ENCODE assay signal across 16 cellular contexts in the genomic region with DNA sequence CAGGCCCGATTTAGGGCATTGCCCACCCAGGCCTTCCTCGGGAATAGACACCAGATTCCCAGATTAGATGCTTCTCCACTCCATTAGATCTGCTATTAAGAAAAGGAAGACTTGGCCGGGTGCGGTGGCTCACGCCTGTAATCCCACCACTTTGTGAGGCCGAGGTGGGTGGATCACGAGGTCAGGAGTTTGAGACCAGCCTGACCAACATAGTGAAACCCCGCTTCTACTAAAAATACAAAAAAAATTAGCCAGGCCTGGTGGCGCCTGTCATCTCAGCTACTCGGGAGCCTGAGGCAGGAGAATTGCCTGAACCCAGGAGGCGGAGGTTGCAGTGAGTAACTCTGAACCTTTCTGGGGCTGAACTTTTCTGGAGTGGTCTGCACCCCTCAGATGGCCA. TPM values are rescaled to one million over a fixed set of nuclear protein-coding genes. Genes with fewer than 3 reads are reported as not detected.
DNase-seq lines count a peak whose midpoint lies in the region; ATAC-seq and TF ChIP-seq lines count a peak whose summit lies in the region.
"Not testable (repeated sequence)": the region's sequence is repeated elsewhere in the genome, so short reads cannot be mapped to it uniquely, and the experiment has no call there.
"Had no signal": no experiment of that assay in that cellular context is flagged by ENCODE, and none has a peak within 500 bp of the region (broad histone marks: within the 10 kb centered on the region; RNA-seq: fewer than 3 reads in every experiment).

No MANE protein-coding gene starts in this region.

- peak overlapping the region; percentile 25 for H2AFZ ChIP-seq in trophoblast cell (ENCODE audit: insufficient read depth, low read length, poor library complexity)

- H3K9ac ChIP-seq in trophoblast cell (ENCODE audit: low read length); subcutaneous abdominal adipose tissue (ENCODE audit: low read length in 5 of 5): not testable (repeated sequence)

- peak overlapping the region; percentile 18 for H3K4ac ChIP-seq in trophoblast cell (ENCODE audit: low read depth, low read length)

- peak overlapping the region; percentile 50 for H2BK12ac ChIP-seq in trophoblast cell (ENCODE audit: low read length)

- H3K4me2 ChIP-seq in trophoblast cell (ENCODE audit: low read length), result not testable (repeated sequence)

- peak overlapping the region; percentile 79 for H3K14ac ChIP-seq in trophoblast cell (ENCODE audit: low read length)

- not testable (repeated sequence) for H3K4me3 ChIP-seq in heart left ventricle; right atrium auricular region; trophoblast cell (ENCODE audit: low read depth, low read length); sigmoid colon; subcutaneous abdominal adipose tissue (ENCODE audit: low read depth in 1 of 5, low read length in 5 of 5); upper lobe of right lung

- H3K79me1 ChIP-seq in trophoblast cell (ENCODE audit: low read length), result not testable (repeated sequence)

- not testable (repeated sequence) for DNase-seq in heart left ventricle; right atrium auricular region (ENCODE audit: low spot score); trophoblast cell
- peak; percentile 42 for DNase-seq in sigmoid colon
- peak; percentile 25 for DNase-seq in upper lobe of right lung

- TF ChIP-seq EP300 in sigmoid colon (IDR thresholded peaks at IDR 0.05), result not testable (repeated sequence)

- peak overlapping the region; percentile 84 for H2BK120ac ChIP-seq in trophoblast cell (ENCODE audit: insufficient read depth, low read length, poor library complexity)

- not testable (repeated sequence) for TF ChIP-seq CTCF in heart left ventricle (IDR thresholded peaks at IDR 0.05); right atrium auricular region (IDR thresholded peaks at IDR 0.05); sigmoid colon (IDR thresholded peaks at IDR 0.05); upper lobe of right lung (IDR thresholded peaks at IDR 0.05)

- H3K4me1 ChIP-seq in heart left ventricle (peaks cover 7 to 84% (median 49%) of the 10 kb centered on the region in 12 donors), right atrium auricular region (peaks cover 0 to 63% of the 10 kb centered on the region in 2 donors), trophoblast cell (ENCODE audit: control insufficient read depth in 1 of 2, insufficient read depth in 2 of 2, low read length in 2 of 2) (peaks cover 14 to 19% of the 10 kb centered on the region in 2 experiments), sigmoid colon (peaks cover 0 to 35% (median 21%) of the 10 kb centered on the region in 4 donors), subcutaneous abdominal adipose tissue (ENCODE audit: control insufficient read depth in 5 of 5, insufficient read depth in 5 of 5, low read length in 5 of 5) (peaks cover 10 to 42% (median 27%) of the 10 kb centered on the region in 5 donors), upper lobe of right lung (peaks cover 12% of the 10 kb centered on the region)

- not testable (repeated sequence) for H3K9me3 ChIP-seq in heart left ventricle; right atrium auricular region; trophoblast cell (ENCODE audit: insufficient read depth, low read depth, low read length); sigmoid colon; subcutaneous abdominal adipose tissue (ENCODE audit: control insufficient read depth in 5 of 5, low read length in 5 of 5); upper lobe of right lung

- H2BK5ac ChIP-seq in trophoblast cell (ENCODE audit: low read depth, low read length, poor library complexity), result peak overlapping the region; percentile 22

- H3K27me3 ChIP-seq in heart left ventricle; right atrium auricular region; trophoblast cell (ENCODE audit: insufficient read depth, low read length); sigmoid colon; subcutaneous abdominal adipose tissue (ENCODE audit: control insufficient read depth in 5 of 5, insufficient read depth in 4 of 5, low read length in 5 of 5); upper lobe of right lung: not testable (repeated sequence)

- H4K91ac ChIP-seq in trophoblast cell (ENCODE audit: low read depth, low read length), result peak overlapping the region; percentile 31

- WGBS in heart left ventricle, 4 donors, result 88 to 94% (median 92%) methylated on average over 11 of the region's 11 CpGs
- no CpG with 5 or more reads among the region's 11 CpGs for WGBS in trophoblast cell (ENCODE audit: extremely low coverage, insufficient coverage, insufficient read length)
- WGBS in sigmoid colon, 2 donors, result 94 to 95% methylated on average over 11 of the region's 11 CpGs

- H3K23ac ChIP-seq in trophoblast cell (ENCODE audit: low read length), result not testable (repeated sequence)

- intact Hi-C loops in heart left ventricle (cut with DNase I); sigmoid colon (cut with DNase I); upper lobe of right lung (cut with DNase I): not testable (repeated sequence)

- TF ChIP-seq POLR2A in heart left ventricle (IDR thresholded peaks at IDR 0.05); sigmoid colon (IDR thresholded peaks at IDR 0.05): not testable (repeated sequence)

- H3K18ac ChIP-seq in trophoblast cell (ENCODE audit: low read length), result not testable (repeated sequence)

- peak overlapping the region; percentile 23 for H4K8ac ChIP-seq in trophoblast cell (ENCODE audit: low read depth, low read length)

- H4K12ac ChIP-seq in trophoblast cell (ENCODE audit: low read depth, low read length), result peak overlapping the region; percentile 71

- H3K79me2 ChIP-seq in trophoblast cell (ENCODE audit: control insufficient read depth, insufficient read depth, low read length, poor library complexity), result not testable (repeated sequence)

- not testable (repeated sequence) for ATAC-seq in heart left ventricle, upper lobe of right lung

- H2AK5ac ChIP-seq in trophoblast cell (ENCODE audit: low read length), result not testable (repeated sequence)

- H3K36me3 ChIP-seq in heart left ventricle (peaks cover 0 to 45% (median 21%) of the 10 kb centered on the region in 9 donors), right atrium auricular region (peaks cover 28% of the 10 kb centered on the region), sigmoid colon (peaks cover 0 to 21% (median 2%) of the 10 kb centered on the region in 4 donors), subcutaneous abdominal adipose tissue (ENCODE audit: control insufficient read depth in 5 of 5, insufficient read depth in 5 of 5, low read length in 5 of 5) (peaks cover 16 to 32% (median 17%) of the 10 kb centered on the region in 5 donors)
- not testable (repeated sequence) for H3K36me3 ChIP-seq in trophoblast cell (ENCODE audit: control insufficient read depth in 1 of 2, insufficient read depth in 2 of 2, low read length in 2 of 2); upper lobe of right lung

- peak overlapping the region; percentile 3 for H3K27ac ChIP-seq in cingulate gyrus (ENCODE audit: low read depth, low read length)
- H3K27ac ChIP-seq in heart left ventricle, result peak overlapping the region; percentile 23 to 96 (median 87)
- H3K27ac ChIP-seq in right atrium auricular region, result peak overlapping the region; percentile 74 to 95
- H3K27ac ChIP-seq in trophoblast cell (ENCODE audit: low read depth, low read length), result peak overlapping the region; percentile 1
- peak overlapping the region in 1 of 4 donors; percentile 15 for H3K27ac ChIP-seq in sigmoid colon
- peak overlapping the region; percentile 2 for H3K27ac ChIP-seq in subcutaneous abdominal adipose tissue (ENCODE audit: low read depth, low read length)
- not testable (repeated sequence) for H3K27ac ChIP-seq in upper lobe of right lung

RNA-seq across cellular contexts. Expression of a gene that starts 28.8 kb away (rescaled TPM):
- total RNA-seq in heart left ventricle, result 100 to 1,000 TPM; 227 to 413 (median 254) TPM
- polyA plus RNA-seq in heart left ventricle, result 100 to 1,000 TPM; 112 to 245 TPM
- 100 to 1,000 TPM; 174 to 288 TPM for total RNA-seq in right atrium auricular region
- polyA plus RNA-seq in trophoblast cell (2013), result 22.2 and 22.6 TPM in 2 replicates
- 10 to 100 TPM; 24.4 to 36.8 (median 30.0) TPM for total RNA-seq in sigmoid colon
- 10 to 100 TPM in 1 of 3 donors, 1 to 10 TPM in 2; 3.5 to 14.8 (median 7.2) TPM for polyA plus RNA-seq in sigmoid colon
- 79.4 TPM for total RNA-seq in upper lobe of right lung
- polyA plus RNA-seq: CD4-positive, alpha-beta memory T cell had no signal

RNA-seq across cellular contexts. Expression of a gene that starts 47.6 kb away (rescaled TPM):
- not detected for total RNA-seq in heart left ventricle
- not detected for polyA plus RNA-seq in heart left ventricle
- total RNA-seq in right atrium auricular region, result not detected
- 0.15 and 0.25 TPM in 2 replicates for polyA plus RNA-seq in trophoblast cell (2013)
- not detected for total RNA-seq in sigmoid colon
- polyA plus RNA-seq in sigmoid colon, result under 1 TPM in 1 of 3 donors, not detected in 2; 0.23 TPM
- total RNA-seq in upper lobe of right lung, result not detected
- total RNA-seq: A172, A673, Calu3, Daoy, G401, H4, H9 had no signal
- polyA plus RNA-seq: BJ had no signal

RNA-seq across cellular contexts. Expression of a gene that starts 57.2 kb away (rescaled TPM):
- total RNA-seq in heart left ventricle, result 1 to 10 TPM in 6 of 9 donors, under 1 TPM in 3; 0.87 to 2.7 (median 1.7) TPM
- 1 to 10 TPM in 1 of 2 donors, under 1 TPM in 1; 0.42 to 1.0 TPM for polyA plus RNA-seq in heart left ventricle
- total RNA-seq in right atrium auricular region, result 1 to 10 TPM; 1.6 to 2.6 TPM
- polyA plus RNA-seq in trophoblast cell (2013), result 5.0 and 5.6 TPM in 2 replicates
- 10 to 100 TPM; 15.1 to 19.4 (median 17.2) TPM for total RNA-seq in sigmoid colon
- polyA plus RNA-seq in sigmoid colon, result under 1 TPM; 0.23 to 0.63 (median 0.60) TPM
- total RNA-seq in upper lobe of right lung, result 66.4 TPM
- total RNA-seq: G401 had no signal
- polyA plus RNA-seq: CD4-positive, alpha-beta memory T cell had no signal

Comparison
In these comparisons a context has a peak if more than half of its experiments do, and no peak if none do; other contexts are left out.
1. RNA of a gene that starts 57.2 kb away (total RNA-seq): 66.4 TPM in upper lobe of right lung (single experiment) and 15.1 to 19.4 TPM in sigmoid colon; 1.6 to 2.6 TPM in right atrium auricular region and 0.87 to 2.7 TPM in heart left ventricle; every median in the first group is over 4 times any median in the second.